In the genomic region with DNA sequence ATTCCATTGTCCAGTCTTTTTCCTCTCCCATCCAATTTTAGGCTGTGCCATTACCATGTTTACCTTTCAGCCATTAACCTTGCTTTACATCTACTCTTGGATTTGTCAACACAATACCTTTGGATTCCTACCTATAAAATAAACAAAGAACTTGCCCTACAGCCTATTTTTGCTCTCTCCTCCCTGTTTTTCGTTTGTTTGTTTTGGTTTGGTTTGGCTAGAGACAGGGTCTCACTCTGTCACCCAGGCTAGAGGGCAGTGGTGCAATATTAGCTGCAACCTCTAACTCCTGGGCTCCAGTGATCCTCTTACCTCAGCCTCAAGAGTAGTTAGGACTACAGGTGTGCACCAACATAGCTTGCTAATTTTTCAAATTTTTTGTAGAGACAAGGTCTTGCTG, we compare ENCODE assay signal across 18 cellular contexts.
DNase-seq lines count a peak whose midpoint lies in the region; ATAC-seq and TF ChIP-seq lines count a peak whose summit lies in the region.
"Had no signal": no experiment of that assay in that cellular context is flagged by ENCODE, and none has a peak within 500 bp of the region (broad histone marks: within the 10 kb centered on the region; RNA-seq: fewer than 3 reads in every experiment).

No MANE protein-coding gene starts in this region.

- peaks cover 7% of the 10 kb centered on the region for H3K9me3 Mint-ChIP-seq in CD8-positive, alpha-beta T cell

- H3K9ac ChIP-seq in liver (ENCODE audit: low read depth in 1 of 2, low read length in 2 of 2), result no peak overlapping the region

- no peaks in the 10 kb centered on the region for H3K27me3 ChIP-seq in CD8-positive, alpha-beta T cell (ENCODE audit: insufficient read depth, low read length)
- H3K27me3 ChIP-seq in PC-9 (ENCODE audit: insufficient read depth, low read depth) (no peaks in the 10 kb centered on the region), liver (ENCODE audit: control insufficient read depth in 4 of 4, insufficient read depth in 4 of 4, low read length in 3 of 4) (no peaks in the 10 kb centered on the region), ascending aorta (no peaks in the 10 kb centered on the region)

- no peaks in the 10 kb centered on the region for H3K79me2 ChIP-seq in PC-9 (ENCODE audit: low read depth)

- no peak overlapping the region for H3K4me3 ChIP-seq in CD8-positive, alpha-beta T cell (ENCODE audit: low read depth, low read length)
- no peak overlapping the region for H3K4me3 ChIP-seq in PC-9
- peak overlapping the region in 1 of 3 donors; percentile 26 for H3K4me3 ChIP-seq in liver (ENCODE audit: low read depth in 1 of 3, low read length in 3 of 3)
- no peak overlapping the region for H3K4me3 ChIP-seq in ascending aorta
- H3K4me3 ChIP-seq: HAP-1 had no signal

- peak overlapping the region; percentile 16 for H3K27ac Mint-ChIP-seq in CD8-positive, alpha-beta T cell

- TF ChIP-seq CTCF in 22Rv1 (IDR thresholded peaks at IDR 0.05) (no peak), PC-9 (conservative IDR thresholded peaks at IDR 0.05) (no peak), liver (IDR thresholded peaks at IDR 0.05; ENCODE audit: low read depth, low read length, missing input control) (no peak), ascending aorta (IDR thresholded peaks at IDR 0.05) (no peak)
- TF ChIP-seq CTCF in CD8-positive, alpha-beta T cell (IDR thresholded peaks at IDR 0.05), result no peak

- no peaks in the 10 kb centered on the region for H3K27me3 Mint-ChIP-seq in CD8-positive, alpha-beta T cell (ENCODE audit: low read depth)
- H3K27me3 Mint-ChIP-seq: CD4-positive, CD25-positive, alpha-beta regulatory T cell had no signal

- TF ChIP-seq RAD21 in liver (IDR thresholded peaks at IDR 0.05), result peak in 1 of 2 donors; percentile 30

- DNase-seq in CD8-positive, alpha-beta T cell, result no peak
- DNase-seq in PC-9 (peak in 1 of 2 experiments; percentile 58), ascending aorta (ENCODE audit: low spot score in 2 of 2) (no peak), NCI-H146 (lab: John Stamatoyannopoulos, UW) (no peak)
- DNase-seq: Calu3; CD4-positive, CD25-positive, alpha-beta regulatory T cell; DMS79; KG1; NCI-H1092 treated with DMSO at 0.1 percent for 48 hours; NCI-H1694 treated with DMSO at 0.1 percent for 48 hours; NCI-H748 treated with DMSO at 0.1 percent for 48 hours; OCI-M1 had no signal

- no peaks in the 10 kb centered on the region for H3K9me3 ChIP-seq in CD8-positive, alpha-beta T cell (ENCODE audit: low read length)
- H3K9me3 ChIP-seq in PC-9 (ENCODE audit: insufficient read depth, low read depth), result no peaks in the 10 kb centered on the region
- peaks cover 0 to 18% (median 0%) of the 10 kb centered on the region in 4 donors for H3K9me3 ChIP-seq in liver (ENCODE audit: control insufficient read depth in 4 of 4, low read length in 3 of 4)
- H3K9me3 ChIP-seq in ascending aorta, result peaks cover 0 to 14% of the 10 kb centered on the region in 2 donors
- H3K9me3 ChIP-seq: HAP-1 had no signal

- CTCF ChIA-PET in CD8-positive, alpha-beta T cell (lab: Charles Lee), result no interaction called here
- CTCF ChIA-PET in PC-9 (lab: Charles Lee), result no interaction called here

- no peaks in the 10 kb centered on the region; the same call in 1 of the 2 replicates for H3K9me2 ChIP-seq in PC-9 (ENCODE audit: insufficient read depth)

- H2AFZ ChIP-seq in PC-9, result no peak overlapping the region

- peak overlapping the region; percentile 35 for H3K27ac ChIP-seq in 22Rv1
- no peak overlapping the region for H3K27ac ChIP-seq in CD8-positive, alpha-beta T cell (ENCODE audit: low read depth, low read length)
- H3K27ac ChIP-seq in PC-9, result no peak overlapping the region
- H3K27ac ChIP-seq in liver (ENCODE audit: low read depth in 1 of 2, low read length in 2 of 2), result no peak overlapping the region
- H3K27ac ChIP-seq in ascending aorta, result no peak overlapping the region
- H3K27ac ChIP-seq: RWPE1 had no signal

- H3K4me1 Mint-ChIP-seq in CD8-positive, alpha-beta T cell (ENCODE audit: low read depth), result peaks cover 28% of the 10 kb centered on the region

- intact Hi-C loops in CD8-positive, alpha-beta T cell (cut with DNase I, micrococcal nuclease), result no loop called here
- intact Hi-C loops in PC-9 (cut with micrococcal nuclease; ENCODE audit: unreplicated experiment) (no loop called here), ascending aorta (cut with DNase I) (no loop called here)

- H3K4me2 ChIP-seq in PC-9, result peak overlapping the region; percentile 37; the same call in 1 of the 2 replicates

- 32% methylated on average over 1 of the region's 1 CpG for WGBS in liver

- peaks cover 12% of the 10 kb centered on the region for H3K36me3 ChIP-seq in CD8-positive, alpha-beta T cell (ENCODE audit: insufficient read depth, low read length)
- H3K36me3 ChIP-seq in PC-9 (ENCODE audit: low read depth), result no peaks in the 10 kb centered on the region
- H3K36me3 ChIP-seq in liver (ENCODE audit: control insufficient read depth in 4 of 4, insufficient read depth in 3 of 4, low read depth in 1 of 4, low read length in 3 of 4), result peaks cover 6 to 33% (median 29%) of the 10 kb centered on the region in 4 donors
- peaks cover 33 to 82% of the 10 kb centered on the region in 2 donors for H3K36me3 ChIP-seq in ascending aorta
- H3K36me3 ChIP-seq: HAP-1 had no signal

- no peak for ATAC-seq in CD8-positive, alpha-beta T cell
- no peak for ATAC-seq in HG03457 (IDR thresholded peaks at IDR 0.05; ENCODE audit: unreplicated experiment)
- no peak for ATAC-seq in GM18870 (IDR thresholded peaks at IDR 0.05; ENCODE audit: unreplicated experiment)

- H3K36me3 Mint-ChIP-seq in CD8-positive, alpha-beta T cell, result peaks cover 89% of the 10 kb centered on the region

- no peaks in the 10 kb centered on the region for H3F3A ChIP-seq in PC-9 (ENCODE audit: insufficient read depth, low read depth)

- H3K4me1 ChIP-seq in CD8-positive, alpha-beta T cell (ENCODE audit: insufficient read depth, low read length), result peaks cover 11% of the 10 kb centered on the region
- H3K4me1 ChIP-seq in PC-9 (replicated peaks; ENCODE audit: insufficient read depth), result peaks cover 19% of the 10 kb centered on the region
- no peaks in the 10 kb centered on the region for H3K4me1 ChIP-seq in liver (ENCODE audit: control insufficient read depth in 4 of 4, insufficient read depth in 4 of 4, low read length in 3 of 4)
- H3K4me1 ChIP-seq in ascending aorta, result no peaks in the 10 kb centered on the region
- H3K4me1 ChIP-seq: HAP-1 had no signal

- BruUV-seq in PC-9 (replicated peaks; lab: Mats Ljungman, UMichigan), result no TSS peak

- H3K4me3 Mint-ChIP-seq in CD8-positive, alpha-beta T cell, result no peak overlapping the region

- POLR2A ChIA-PET in CD8-positive, alpha-beta T cell (lab: Charles Lee), result no interaction called here
- POLR2A ChIA-PET in PC-9 (lab: Charles Lee; ENCODE audit: unreplicated experiment), result no interaction called here

- no peaks in the 10 kb centered on the region for H4K20me1 ChIP-seq in PC-9 (ENCODE audit: insufficient read depth)

TF ChIP-seq in liver, 16 proteins besides CTCF, POLR2A, EP300 and RAD21:
- TF ChIP-seq SP1 (IDR thresholded peaks at IDR 0.05) (peak; percentile 8), HNF4A (conservative IDR thresholded peaks at IDR 0.05) (peak in 1 of 2 donors; percentile 17), YY1 (IDR thresholded peaks at IDR 0.05) (no peak)
